Comparison of ENCODE assay signal across 30 cellular contexts in the genomic region with DNA sequence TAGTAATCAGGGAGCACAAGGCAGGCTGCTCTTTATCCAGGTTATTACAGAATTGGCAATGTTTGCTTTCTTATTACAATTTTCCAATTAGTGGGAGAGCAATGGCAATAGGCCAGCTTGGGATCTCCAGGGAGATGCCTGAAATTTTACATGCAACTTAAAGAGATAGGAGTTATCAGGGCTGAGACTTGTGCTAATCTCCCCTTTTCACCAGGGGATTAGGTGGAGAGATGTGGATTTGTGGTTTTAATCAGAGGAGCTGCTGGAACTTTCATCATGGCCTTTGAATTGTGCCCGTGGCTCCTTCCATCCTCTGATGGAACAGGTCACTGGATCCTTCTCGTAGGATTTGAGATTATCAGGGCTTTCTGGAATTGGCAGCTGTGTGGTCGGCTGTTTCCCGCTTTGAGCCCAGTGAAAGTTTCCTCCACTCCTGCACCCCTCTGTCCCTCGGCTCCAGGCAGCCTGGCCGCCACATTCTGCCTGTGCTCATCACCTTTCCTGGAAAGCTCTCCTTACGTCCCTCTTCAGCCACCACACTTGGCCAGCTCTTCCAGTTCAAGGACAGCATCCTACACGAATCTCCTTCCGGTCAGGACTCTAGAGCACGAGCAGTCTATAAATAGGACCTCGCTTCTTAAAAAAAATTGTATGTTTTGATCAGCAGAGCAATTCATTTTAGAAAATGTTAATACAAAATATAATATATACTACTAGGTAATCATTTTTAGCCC. TPM values are rescaled to one million over a fixed set of nuclear protein-coding genes. Genes with fewer than 3 reads are reported as not detected.
DNase-seq lines count a peak whose midpoint lies in the region; ATAC-seq, FAIRE-seq and TF ChIP-seq lines count a peak whose summit lies in the region.
"Had no signal": no experiment of that assay in that cellular context is flagged by ENCODE, and none has a peak within 500 bp of the region (broad histone marks: within the 10 kb centered on the region; RNA-seq: fewer than 3 reads in every experiment).

No MANE protein-coding gene starts in this region.

- DNase-seq in right cardiac atrium (peak in 2 of 3 donors; percentile 9 to 36), Right ventricle myocardium inferior (ENCODE audit: missing footprints) (no peak), NCI-H146 (lab: John Stamatoyannopoulos, UW) (peak; percentile 81), amniotic epithelial cell (ENCODE audit: low read depth) (peak; percentile 9), GM12891 (ENCODE audit: insufficient read length, low spot score) (no peak)
- DNase-seq: activated CD8-positive, alpha-beta T cell treated with anti-CD3 and anti-CD28 coated beads, Interleukin-2, amount 10 ng/mL, durations not matched to agents 7 days and 5 days; activated effector memory CD4-positive, alpha-beta T cell treated with Interleukin-2 at 50 U/mL for 16 hours; activated naive CD8-positive, alpha-beta T cell treated with anti-CD3 and anti-CD28 coated beads, Interleukin-2, amount 10 ng/mL, durations not matched to agents 7 days and 5 days; activated T-cell treated with anti-CD3 and anti-CD28 coated beads for 4 hours; mammary epithelial cell; stimulated activated CD4-positive, alpha-beta T cell treated with anti-CD3 and anti-CD28 coated beads, Interleukin-4, amount 100 ng/mL, for 4 hours; upper lobe of right lung had no signal

- no peak for FAIRE-seq in GM12891 (lab: Jason Lieb, UNC)
- FAIRE-seq: astrocyte, GM12878, RCC 7860, TTC549 had no signal

- H3K4me3 ChIP-seq in right cardiac atrium (ENCODE audit: low read length), result no peak overlapping the region
- H3K4me3 ChIP-seq: BLaER1, gastroesophageal sphincter, GM12878, hepatocyte, SJSA1, upper lobe of right lung had no signal

- H3K9me3 ChIP-seq in right cardiac atrium (ENCODE audit: control insufficient read depth, low read length), result no peaks in the 10 kb centered on the region
- H3K9me3 ChIP-seq: gastroesophageal sphincter, SJSA1, upper lobe of right lung had no signal

- TF ChIP-seq POLR2A in GM12891 (IDR thresholded peaks at IDR 0.05; ENCODE audit: low read depth, low read length), result no peak

- H3K27me3 ChIP-seq in right cardiac atrium (ENCODE audit: control insufficient read depth, insufficient read depth), result no peaks in the 10 kb centered on the region
- H3K27me3 ChIP-seq: BLaER1, gastroesophageal sphincter, upper lobe of right lung had no signal

- H3K4me1 ChIP-seq in right cardiac atrium (ENCODE audit: control insufficient read depth, insufficient read depth, low read length), result peaks cover 3% of the 10 kb centered on the region
- H3K4me1 ChIP-seq: BLaER1, gastroesophageal sphincter, SJSA1, upper lobe of right lung had no signal

- WGBS in right cardiac atrium, result 17% methylated on average over 11 of the region's 11 CpGs

- no peak overlapping the region for H3K27ac ChIP-seq in right cardiac atrium (ENCODE audit: low read length)
- H3K27ac ChIP-seq: BLaER1, gastroesophageal sphincter, hepatocyte, SJSA1, upper lobe of right lung had no signal

- ATAC-seq in right cardiac atrium (no peak), Right ventricle myocardium inferior (no peak), HG02642 (IDR thresholded peaks at IDR 0.05; ENCODE audit: poor library complexity, unreplicated experiment) (no peak), GM18873 (IDR thresholded peaks at IDR 0.05; ENCODE audit: low FRiP score, unreplicated experiment) (no peak), GM18870 (IDR thresholded peaks at IDR 0.05; ENCODE audit: unreplicated experiment) (no peak)
- ATAC-seq: activated CD8-positive, alpha-beta T cell treated with anti-CD3 and anti-CD28 coated beads, Interleukin-2, amount 10 ng/mL, durations not matched to agents 7 days and 5 days; gastroesophageal sphincter; GM12878; sciatic nerve; stimulated activated memory B cell treated with anti-CD40 and anti-IgM and Interleukin-4, amounts not matched to agents 10 μg/mL and 1 μg/mL and 100 μg/mL, for 72 hours; upper lobe of right lung had no signal

- intact Hi-C loops in right cardiac atrium (cut with DNase I), result no loop called here
- intact Hi-C loops in Right ventricle myocardium inferior (cut with DNase I), result no loop called here

TF ChIP-seq in GM12891, 5 proteins besides CTCF, POLR2A, EP300 and RAD21:
- TF ChIP-seq TAF1 (IDR thresholded peaks at IDR 0.05; ENCODE audit: low read depth, low read length), result no peak
- no peak for TF ChIP-seq POLR2AphosphoS5 (IDR thresholded peaks at IDR 0.05; ENCODE audit: low read depth, low read length)
- TF ChIP-seq SPI1 (IDR thresholded peaks at IDR 0.05; ENCODE audit: low read depth, low read length), result no peak
- no peak for TF ChIP-seq POU2F2 (IDR thresholded peaks at IDR 0.05; ENCODE audit: low read depth, low read length)
- no peak for TF ChIP-seq PAX5 (IDR thresholded peaks at IDR 0.05; ENCODE audit: insufficient read depth, low read length, severe bottlenecking)

RNA-seq across cellular contexts. Expression of gene CBY2, which starts 47.1 kb away (rescaled TPM):
- total RNA-seq in right cardiac atrium, result not detected
- not detected for polyA plus RNA-seq in right cardiac atrium
- total RNA-seq in Right ventricle myocardium inferior, result not detected
- polyA plus RNA-seq in GM12891 (2012; ENCODE audit: low read depth, missing spikeins), result not detected
- total RNA-seq: activated CD8-positive, alpha-beta T cell treated with anti-CD3 and anti-CD28 coated beads, Interleukin-2, amount 10 ng/mL, durations not matched to agents 7 days and 5 days; activated naive CD8-positive, alpha-beta T cell treated with anti-CD3 and anti-CD28 coated beads, Interleukin-2, amount 10 ng/mL, durations not matched to agents 7 days and 5 days; astrocyte; dermis microvascular lymphatic vessel endothelial cell; gastroesophageal sphincter; hepatocyte; LHCN-M2; mammary epithelial cell; neural crest cell; sciatic nerve; SJSA1; T-helper 1 cell treated with Interleukin-12 subunit alpha and Interleukin-12 subunit beta and Interleukin-4 antibody, amounts not matched to agents 30 ng/mL and 1 ng/mL, for 36 hours; upper lobe of right lung had no signal
- polyA plus RNA-seq: AG04450, hepatocyte, mammary epithelial cell had no signal

Comparison
In these comparisons a context has a peak if more than half of its experiments do, and no peak if none do; other contexts are left out.
1. DNase-seq: peak in right cardiac atrium (2 of 3), NCI-H146 (single experiment) and amniotic epithelial cell (single experiment); none in Right ventricle myocardium inferior (single experiment) and GM12891 (single experiment).